ENCODE assay signal across 8 cellular contexts in genomic region chr4:174222266-174222872, GRCh38.
DNase-seq lines count a peak whose midpoint lies in the region; ATAC-seq, FAIRE-seq and TF ChIP-seq lines count a peak whose summit lies in the region.

No MANE protein-coding gene starts in this region.

- FAIRE-seq in GM19239 (lab: Jason Lieb, UNC) (peak; percentile 82), frontal cortex (lab: Jason Lieb, UNC) (no peak)

- no peaks in the 10 kb centered on the region for H3K36me3 Mint-ChIP-seq in T-helper 17 cell (ENCODE audit: low read depth)
- H3K36me3 Mint-ChIP-seq in T-helper 2 cell treated with Interferon-gamma antibody and Interleukin-4, amounts not matched to agents 5 μg/mL and 100 μg/mL, for 36 hours (ENCODE audit: low read depth) = no peaks in the 10 kb centered on the region

- H3K27me3 ChIP-seq in kidney epithelial cell (ENCODE audit: control insufficient read depth, insufficient read depth, low read length) = peaks cover 14% of the 10 kb centered on the region

- H3K27ac Mint-ChIP-seq in T-helper 17 cell = no peak overlapping the region
- no peak overlapping the region for H3K27ac Mint-ChIP-seq in T-helper 2 cell treated with Interferon-gamma antibody and Interleukin-4, amounts not matched to agents 5 μg/mL and 100 μg/mL, for 36 hours

- H3K27me3 Mint-ChIP-seq in T-helper 17 cell = peaks cover 50% of the 10 kb centered on the region
- H3K27me3 Mint-ChIP-seq in T-helper 2 cell treated with Interferon-gamma antibody and Interleukin-4, amounts not matched to agents 5 μg/mL and 100 μg/mL, for 36 hours (ENCODE audit: low read depth) = peaks cover 65% of the 10 kb centered on the region

- H3K4me1 Mint-ChIP-seq in T-helper 17 cell = peaks cover 12% of the 10 kb centered on the region
- H3K4me1 Mint-ChIP-seq in T-helper 2 cell treated with Interferon-gamma antibody and Interleukin-4, amounts not matched to agents 5 μg/mL and 100 μg/mL, for 36 hours (ENCODE audit: low read depth) = peaks cover 12% of the 10 kb centered on the region

- H3K4me3 Mint-ChIP-seq in T-helper 17 cell = no peak overlapping the region
- H3K4me3 Mint-ChIP-seq in T-helper 2 cell treated with Interferon-gamma antibody and Interleukin-4, amounts not matched to agents 5 μg/mL and 100 μg/mL, for 36 hours = no peak overlapping the region

- TF ChIP-seq CTCF in kidney epithelial cell (IDR thresholded peaks at IDR 0.05; ENCODE audit: insufficient read depth, low read length, poor library complexity, severe bottlenecking) = peak; percentile 78

- no peaks in the 10 kb centered on the region for H3K36me3 ChIP-seq in kidney epithelial cell (ENCODE audit: control insufficient read depth, insufficient read depth, low read length)

- no peak overlapping the region for H3K4me3 ChIP-seq in kidney epithelial cell (ENCODE audit: low read depth, low read length)

- H3K9me3 Mint-ChIP-seq in T-helper 2 cell treated with Interferon-gamma antibody and Interleukin-4, amounts not matched to agents 5 μg/mL and 100 μg/mL, for 36 hours = no peaks in the 10 kb centered on the region

- DNase-seq in DMS53 treated with DMSO at 0.1 percent for 48 hours (lab: John Stamatoyannopoulos, UW; ENCODE audit: unreplicated experiment) (peak; percentile 7), GM19239 (ENCODE audit: insufficient read length, low spot score) (no peak), T-helper 17 cell (no peak), kidney epithelial cell (ENCODE audit: low read depth) (no peak), frontal cortex (ENCODE audit: low spot score in 2 of 2) (no peak)
- no peak for DNase-seq in T-helper 2 cell treated with Interferon-gamma antibody and Interleukin-4, amounts not matched to agents 5 μg/mL and 100 μg/mL, for 36 hours (ENCODE audit: low spot score)

- peak; percentile 77 for ATAC-seq in HG03159 (IDR thresholded peaks at IDR 0.05; ENCODE audit: unreplicated experiment)
- peak; percentile 66 for ATAC-seq in T-helper 17 cell
- no peak for ATAC-seq in activated CD4-positive, CD25-positive, alpha-beta regulatory T cell treated with anti-CD3 and anti-CD28 coated beads, Interleukin-2, amount 50 U/mL, for 24 hours

- H3K9me3 ChIP-seq in T-helper 17 cell (ENCODE audit: control insufficient read depth, low read length, poor library complexity, severe bottlenecking) = no peaks in the 10 kb centered on the region

Comparison
In these comparisons a context has a peak if more than half of its experiments do, and no peak if none do; other contexts are left out.
1. ATAC-seq: peak in HG03159 (single experiment) and T-helper 17 cell (single experiment); none in activated CD4-positive, CD25-positive, alpha-beta regulatory T cell treated with anti-CD3 and anti-CD28 coated beads, Interleukin-2, amount 50 U/mL, for 24 hours (0 of 2).